Comparison of ENCODE assay signal across 16 cellular contexts in genomic region chr5:172850454-172850797, GRCh38. TPM values are rescaled to one million over a fixed set of nuclear protein-coding genes. Genes with fewer than 3 reads are reported as not detected.
DNase-seq lines count a peak whose midpoint lies in the region; ATAC-seq, FAIRE-seq and TF ChIP-seq lines count a peak whose summit lies in the region.
"Had no signal": no experiment of that assay in that cellular context is flagged by ENCODE, and none has a peak within 500 bp of the region (broad histone marks: within the 10 kb centered on the region; RNA-seq: fewer than 3 reads in every experiment).

No MANE protein-coding gene starts in this region.

- H3K27me3 ChIP-seq in K562 (ENCODE audit: control insufficient read depth in 2 of 2, insufficient read depth in 2 of 2, low read length in 2 of 2) = no peaks in the 10 kb centered on the region
- no peaks in the 10 kb centered on the region for H3K27me3 ChIP-seq in mucosa of rectum (ENCODE audit: control insufficient read depth in 2 of 2, insufficient read depth in 2 of 2, low read length in 2 of 2)
- no peaks in the 10 kb centered on the region for H3K27me3 ChIP-seq in transverse colon

- no peak for FAIRE-seq in K562 (lab: Jason Lieb, UNC)
- FAIRE-seq: H54 had no signal

- intact Hi-C loops in K562 (cut with micrococcal nuclease) (no loop called here), transverse colon (cut with DNase I; ENCODE audit: low total_unique reads) (no loop called here)

- H3K36me3 ChIP-seq in K562 (ENCODE audit: control insufficient read depth, insufficient read depth, low read length) (peaks cover 4% of the 10 kb centered on the region; the same call in 2 of the 3 replicates), mucosa of rectum (ENCODE audit: control insufficient read depth in 2 of 2, insufficient read depth in 2 of 2, low read length in 2 of 2) (peaks cover under 1 to 3% of the 10 kb centered on the region in 2 donors), transverse colon (no peaks in the 10 kb centered on the region)
- H3K36me3 ChIP-seq: thoracic aorta had no signal

- DNase-seq in K562 (ENCODE audit: extremely low read depth in 1 of 4, low spot score in 3 of 4) = no peak
- DNase-seq in transverse colon = no peak
- no peak for DNase-seq in activated CD8-positive, alpha-beta memory T cell treated with anti-CD3 and anti-CD28 coated beads, Interleukin-2, amount 50 U/mL, for 4 hours
- no peak for DNase-seq in coronary artery (ENCODE audit: low spot score)
- DNase-seq in stimulated activated naive CD4-positive, alpha-beta T cell treated with Interleukin-2 at 50 U/mL for 16 hours (lab: John Stamatoyannopoulos, UW) = no peak
- no peak for DNase-seq in SIG-M5 (lab: John Stamatoyannopoulos, UW)
- DNase-seq: activated effector memory CD4-positive, alpha-beta T cell treated with anti-CD3 and anti-CD28 coated beads, Interleukin-2, amount 50 U/mL, for 16 hours; CD4-positive, alpha-beta T cell; cortex of kidney; left cardiac atrium; NCI-H2081; NCI-H69 had no signal

- H2AFZ ChIP-seq in K562 (ENCODE audit: low read depth, low read length) = no peak overlapping the region

- H3K4me1 ChIP-seq in K562 (replicated peaks in 1 of 2; ENCODE audit: control insufficient read depth in 2 of 2, insufficient read depth in 2 of 2, low read length in 2 of 2) (peaks cover 0 to 8% of the 10 kb centered on the region in 2 experiments; a peak in 2 of 5 replicates), mucosa of rectum (ENCODE audit: control insufficient read depth in 2 of 2, insufficient read depth in 2 of 2, low read length in 2 of 2) (peaks cover 61 to 64% of the 10 kb centered on the region in 2 donors), transverse colon (peaks cover 31 to 91% (median 71%) of the 10 kb centered on the region in 4 donors)

- H3K27ac ChIP-seq in K562 (ENCODE audit: extremely low read depth, low read depth, low read length) (no peak overlapping the region), mucosa of rectum (ENCODE audit: low read depth in 2 of 2, low read length in 2 of 2) (peak overlapping the region; percentile 85 to 89), transverse colon (peak overlapping the region; percentile 59 to 83 (median 73)), coronary artery (peak overlapping the region in 1 of 2 donors; percentile 4)
- H3K27ac ChIP-seq: thoracic aorta had no signal

- H4K20me1 ChIP-seq in K562 (replicated peaks; ENCODE audit: control insufficient read depth, insufficient read depth, low read length) = peaks cover 25% of the 10 kb centered on the region

- no peak for TF ChIP-seq RAD21 in K562 (CRISPR knock-in tag; conservative IDR thresholded peaks at IDR 0.05 in 1 of 2, IDR thresholded peaks at IDR 0.05 in 1 of 2)

- BruUV-seq in K562 (replicated peaks; lab: Mats Ljungman, UMichigan) = no TSS peak

- TF ChIP-seq EP300 in K562 (IDR thresholded peaks at IDR 0.05; ENCODE audit: low read length) (no peak), transverse colon (IDR thresholded peaks at IDR 0.05; ENCODE audit: low read depth) (no peak)

- 77% methylated on average over 6 of the region's 6 CpGs for WGBS in K562 (ENCODE audit: insufficient coverage, low coverage, missing lambda C conversion rate)
- WGBS in transverse colon (ENCODE audit: low coverage in 1 of 2), 2 donors = 80 to 85% methylated on average over 2 to 5 of the region's 6 CpGs

- in situ Hi-C loops in K562 (cut with MboI) (no loop called here), transverse colon (cut with MboI; ENCODE audit: low pct_ligation_motif_present in 1 of 4, low pct_unique_long_range_greater_than_20kb in 1 of 4, low sequenced_read_pairs in 3 of 4) (loop anchor here in 2 of 4 donors (10.0 kb wide), 2 partner anchors 54 to 76 kb away; partner anchors contain the start of gene DUSP1 (in 1 of the 2))

- CTCF ChIA-PET in K562 (lab: Yijun Ruan, JAX; ENCODE audit: low intra/inter-chr PET ratio) = no interaction called here

- POLR2A ChIA-PET in K562 (lab: Yijun Ruan, JAX) = interaction anchor here (0.8 to 1.6 kb wide), 2 partner anchors 9 to 80 kb away, joined by 3 to 5 read pairs; partner anchors contain the start of gene DUSP1

- no peaks in the 10 kb centered on the region for H3K9me1 ChIP-seq in K562 (ENCODE audit: control insufficient read depth, insufficient read depth, low read length)

- H3K4me3 ChIP-seq in K562 = no peak overlapping the region
- peak overlapping the region in 1 of 2 donors; percentile 15 for H3K4me3 ChIP-seq in mucosa of rectum (ENCODE audit: low read length in 2 of 2)
- H3K4me3 ChIP-seq in transverse colon = no peak overlapping the region
- no peak overlapping the region for H3K4me3 ChIP-seq in coronary artery
- H3K4me3 ChIP-seq: thoracic aorta had no signal

- H3K9ac ChIP-seq in K562 (ENCODE audit: insufficient read depth in 1 of 2, low read depth in 2 of 2, low read length in 2 of 2) = peak overlapping the region in 1 of 2 experiments; percentile 76; a peak in 1 of 4 replicates
- peak overlapping the region; percentile 61 to 70 for H3K9ac ChIP-seq in mucosa of rectum (ENCODE audit: low read depth in 1 of 2, low read length in 2 of 2)

- TF ChIP-seq CTCF in K562 (IDR thresholded peaks at IDR 0.05 in 2 of 3, conservative IDR thresholded peaks at IDR 0.05 in 1 of 3; ENCODE audit: insufficient read depth in 2 of 3, low read depth in 1 of 3, low read length in 3 of 3) (no peak), transverse colon (IDR thresholded peaks at IDR 0.05) (no peak), coronary artery (IDR thresholded peaks at IDR 0.05) (no peak)

- H3K9me3 ChIP-seq in K562 (replicated peaks; ENCODE audit: control insufficient read depth, insufficient read depth, low read depth, low read length) (no peaks in the 10 kb centered on the region), mucosa of rectum (ENCODE audit: control insufficient read depth in 2 of 2, low read length in 2 of 2) (no peaks in the 10 kb centered on the region), transverse colon (no peaks in the 10 kb centered on the region)
- H3K9me3 ChIP-seq: thoracic aorta had no signal

- TF ChIP-seq POLR2A in K562 (conservative IDR thresholded peaks at IDR 0.05) (no peak), transverse colon (IDR thresholded peaks at IDR 0.05) (no peak)

- H3K4me2 ChIP-seq in K562 (ENCODE audit: insufficient read depth, low read length) = no peak overlapping the region

- H3K79me2 ChIP-seq in K562 (ENCODE audit: control insufficient read depth, insufficient read depth, low read length) = peaks cover 7% of the 10 kb centered on the region; the same call in 1 of the 3 replicates

- peak; percentile 4 for ATAC-seq in HG02623 (IDR thresholded peaks at IDR 0.05; ENCODE audit: unreplicated experiment)
- no peak for ATAC-seq in K562
- ATAC-seq: left cardiac atrium had no signal

TF ChIP-seq in K562, 482 proteins besides CTCF, POLR2A, EP300 and RAD21:
- TF ChIP-seq ZFP36 (IDR thresholded peaks at IDR 0.05; ENCODE audit: low read depth, low read length, partially characterized antibody) = peak; percentile 77
- peak; percentile 69 for TF ChIP-seq BCOR (IDR thresholded peaks at IDR 0.05)
- peak; percentile 69 for TF ChIP-seq RBM25 (IDR thresholded peaks at IDR 0.05; ENCODE audit: low read depth, low read length, severe bottlenecking)
- TF ChIP-seq EGR1 (conservative IDR thresholded peaks at IDR 0.05) = 0 out of 2 replicates have a peak, but pooled peaks have one; percentile 5
- TF ChIP-seq ZNF232 (CRISPR knock-in tag; IDR thresholded peaks at IDR 0.05) = no peak

RNA-seq across cellular contexts. Expression of gene ERGIC1, which starts 16.4 kb away (rescaled TPM):
- 94.3 and 160 TPM in 2 replicates for total RNA-seq in K562 (2011; cell fraction: chromatin; rRNA removed; ENCODE audit: low replicate concordance)
- total RNA-seq in K562 (2011; cell fraction: nucleolus; rRNA removed) = 81.7 and 85.4 TPM in 2 replicates
- 98.5 and 147 TPM in 2 replicates for total RNA-seq in K562 (2011; cell fraction: nucleoplasm; rRNA removed)
- total RNA-seq in K562 (2014; rRNA removed) (20.9 and 38.1 TPM in 2 replicates), K562 (2014; rRNA removed; fragmentation: Illumina TruSeq; extraction: Trizol) (33.5 and 38.8 TPM in 2 replicates), K562 (2015; rRNA removed; fragmentation: Illumina TruSeq; extraction: Trizol) (41.9 and 42.5 TPM in 2 replicates), K562 (2021) (48.0 and 51.3 TPM in 2 replicates), transverse colon (100 to 1,000 TPM; 125 to 252 (median 184) TPM)
- polyA plus RNA-seq in K562 (2011; rRNA removed) (36.4 and 39.2 TPM in 2 replicates), K562 (2014; fragmentation: Illumina TruSeq; extraction: Trizol) (58.0 and 68.4 TPM in 2 replicates), K562 (2014; fragmentation: Nextera tagmentation; extraction: Ambion mirVana) (10 to 100 TPM in 1 of 2 experiments, 1 to 10 TPM in 1; 5.5 to 11.7 TPM), K562 (2014; rRNA removed) (32.9 and 45.5 TPM in 2 replicates)
- 59.9 and 75.2 TPM in 2 replicates for polyA plus RNA-seq in K562 (2011; cell fraction: cytosol; rRNA removed)
- polyA plus RNA-seq in K562 (2011; cell fraction: nucleus; rRNA removed) = 37.4 and 51.3 TPM in 2 replicates
- 49.8 and 50.4 TPM in 2 replicates for polyA plus RNA-seq in K562 (2012)
- polyA minus RNA-seq in K562 (2011; rRNA and poly(A)+ RNA removed) = 42.0 and 52.9 TPM in 2 replicates
- polyA minus RNA-seq in K562 (2011; cell fraction: cytosol; rRNA and poly(A)+ RNA removed) = 26.8 and 27.7 TPM in 2 replicates
- polyA minus RNA-seq in K562 (2011; cell fraction: nucleus; rRNA and poly(A)+ RNA removed) = 19.5 and 22.5 TPM in 2 replicates
